Comparison of ENCODE assay signal across 16 cellular contexts in genomic region chr4:73693816-73694215, GRCh38. TPM values are rescaled to one million over a fixed set of nuclear protein-coding genes. Genes with fewer than 3 reads are reported as not detected.
DNase-seq lines count a peak whose midpoint lies in the region; ATAC-seq and TF ChIP-seq lines count a peak whose summit lies in the region.
"Had no signal": no experiment of that assay in that cellular context is flagged by ENCODE, and none has a peak within 500 bp of the region (broad histone marks: within the 10 kb centered on the region; RNA-seq: fewer than 3 reads in every experiment).

No MANE protein-coding gene starts in this region.

- H3K36me3 ChIP-seq in Loucy (ENCODE audit: insufficient read depth, low read length) = no peaks in the 10 kb centered on the region
- H3K36me3 ChIP-seq in adipocyte (ENCODE audit: control insufficient read depth, insufficient read depth, low read length, severe bottlenecking) = no peaks in the 10 kb centered on the region
- no peaks in the 10 kb centered on the region for H3K36me3 ChIP-seq in neural cell (ENCODE audit: insufficient read depth, low read length)
- no peaks in the 10 kb centered on the region for H3K36me3 ChIP-seq in gastrocnemius medialis
- H3K36me3 ChIP-seq: BE2C had no signal

- no peak overlapping the region for H3K4me3 ChIP-seq in Loucy (ENCODE audit: low read length, poor library complexity, severe bottlenecking)
- H3K4me3 ChIP-seq in adipocyte (ENCODE audit: low read length) = no peak overlapping the region
- no peak overlapping the region for H3K4me3 ChIP-seq in neural cell (ENCODE audit: low read length)
- no peak overlapping the region for H3K4me3 ChIP-seq in gastrocnemius medialis
- no peak overlapping the region for H3K4me3 ChIP-seq in coronary artery

- no peaks in the 10 kb centered on the region for H3F3A ChIP-seq in Loucy (ENCODE audit: low read depth)
- no peaks in the 10 kb centered on the region for H3F3A ChIP-seq in neural cell (ENCODE audit: insufficient read depth, low read length, poor library complexity, severe bottlenecking)

- no peak for TF ChIP-seq POLR2A in gastrocnemius medialis (IDR thresholded peaks at IDR 0.05)

- H3K9me2 ChIP-seq in Loucy (replicated peaks; ENCODE audit: low read depth, low read length) (no peaks in the 10 kb centered on the region), neural cell (ENCODE audit: insufficient read depth, low read length) (no peaks in the 10 kb centered on the region)

- no peak for TF ChIP-seq RAD21 in neural cell (conservative IDR thresholded peaks at IDR 0.05)

- ATAC-seq in gastrocnemius medialis = no peak
- no peak for ATAC-seq in HG03097 (IDR thresholded peaks at IDR 0.05; ENCODE audit: low FRiP score, unreplicated experiment)

- in situ Hi-C loops in gastrocnemius medialis (cut with MboI; ENCODE audit: low sequenced_read_pairs in 4 of 4) = no loop called here

- H4K20me1 ChIP-seq in Loucy (ENCODE audit: insufficient read depth, low read length, poor library complexity, severe bottlenecking) (no peaks in the 10 kb centered on the region), neural cell (ENCODE audit: insufficient read depth) (no peaks in the 10 kb centered on the region)

- H2AFZ ChIP-seq in Loucy (ENCODE audit: low read length) = peak overlapping the region; percentile 61
- no peak overlapping the region for H2AFZ ChIP-seq in neural cell (ENCODE audit: low read depth, low read length)

- H3K27me3 ChIP-seq in Loucy (ENCODE audit: insufficient read depth, low read length, poor library complexity, severe bottlenecking) (no peaks in the 10 kb centered on the region), adipocyte (replicated peaks; ENCODE audit: control insufficient read depth, insufficient read depth, low read length) (no peaks in the 10 kb centered on the region), neural cell (ENCODE audit: insufficient read depth, low read depth, low read length) (no peaks in the 10 kb centered on the region), gastrocnemius medialis (no peaks in the 10 kb centered on the region)
- H3K27me3 ChIP-seq: BE2C had no signal

- DNase-seq in adipocyte (ENCODE audit: low read depth) (peak; percentile 58), mucosa of gallbladder (ENCODE audit: low spot score) (no peak), gastrocnemius medialis (no peak), coronary artery (ENCODE audit: low spot score) (no peak)
- DNase-seq: ACHN; BE2C; C1 segment of cervical spinal cord; CD4-positive, CD25-positive, alpha-beta regulatory T cell; CD8-positive, alpha-beta memory T cell; COR-L47; GF-D8; H9 had no signal

- H3K4me1 ChIP-seq in Loucy (ENCODE audit: insufficient read depth, low read length, poor library complexity, severe bottlenecking) (peaks cover 8% of the 10 kb centered on the region), adipocyte (ENCODE audit: control insufficient read depth, insufficient read depth, low read length) (peaks cover 14% of the 10 kb centered on the region), gastrocnemius medialis (peaks cover 8 to 12% of the 10 kb centered on the region in 2 donors)
- H3K4me1 ChIP-seq: BE2C had no signal

- H3K4me2 ChIP-seq in Loucy (ENCODE audit: low read depth, low read length, poor library complexity, severe bottlenecking) = no peak overlapping the region
- H3K4me2 ChIP-seq in neural cell (ENCODE audit: low read length) = no peak overlapping the region

- TF ChIP-seq CTCF in Loucy (conservative IDR thresholded peaks at IDR 0.05; ENCODE audit: low read length) (no peak), neural cell (IDR thresholded peaks at IDR 0.05; ENCODE audit: poor library complexity, severe bottlenecking) (no peak), gastrocnemius medialis (IDR thresholded peaks at IDR 0.05 in 4 of 5, conservative IDR thresholded peaks at IDR 0.05 in 1 of 5) (no peak), coronary artery (IDR thresholded peaks at IDR 0.05) (no peak)

- H3K27ac ChIP-seq in neural cell (ENCODE audit: low read length) (no peak overlapping the region), gastrocnemius medialis (no peak overlapping the region), coronary artery (no peak overlapping the region)

- H3K9me3 ChIP-seq in Loucy (ENCODE audit: insufficient read depth, low read depth, low read length) = no peaks in the 10 kb centered on the region
- no peaks in the 10 kb centered on the region for H3K9me3 ChIP-seq in adipocyte (ENCODE audit: control insufficient read depth, low read length)
- H3K9me3 ChIP-seq in neural cell (ENCODE audit: low read length) = no peaks in the 10 kb centered on the region
- no peaks in the 10 kb centered on the region for H3K9me3 ChIP-seq in gastrocnemius medialis
- H3K9me3 ChIP-seq: BE2C had no signal

- intact Hi-C loops in gastrocnemius medialis (cut with DNase I; ENCODE audit: low total_unique reads) = no loop called here

- peak; percentile 13 for TF ChIP-seq EP300 in neural cell (conservative IDR thresholded peaks at IDR 0.05; ENCODE audit: poor library complexity, severe bottlenecking)

- H3K79me2 ChIP-seq in Loucy (ENCODE audit: insufficient read depth, low read length) = no peaks in the 10 kb centered on the region
- H3K79me2 ChIP-seq in neural cell (replicated peaks; ENCODE audit: insufficient read depth, low read length) = no peaks in the 10 kb centered on the region

- H3K9ac ChIP-seq in Loucy (ENCODE audit: low read depth, low read length, poor library complexity, severe bottlenecking) (no peak overlapping the region), adipocyte (ENCODE audit: low read length) (no peak overlapping the region), neural cell (ENCODE audit: low read length) (no peak overlapping the region)

TF ChIP-seq in neural cell, 6 proteins besides CTCF, POLR2A, EP300 and RAD21:
- TF ChIP-seq MXI1 (conservative IDR thresholded peaks at IDR 0.05; ENCODE audit: poor library complexity, severe bottlenecking) (no peak), EZH2 (IDR thresholded peaks at IDR 0.05; ENCODE audit: borderline replicate concordance, insufficient read depth, low read length, poor library complexity, severe bottlenecking) (no peak), TAF1 (IDR thresholded peaks at IDR 0.05; ENCODE audit: low read depth) (no peak), SMC3 (conservative IDR thresholded peaks at IDR 0.05; ENCODE audit: poor library complexity) (no peak), REST (IDR thresholded peaks at IDR 0.05; ENCODE audit: borderline replicate concordance) (no peak), POLR2AphosphoS5 (IDR thresholded peaks at IDR 0.05) (no peak)

RNA-seq across cellular contexts. Expression of gene CXCL8, which starts 46.6 kb away (rescaled TPM):
- polyA plus RNA-seq in neural cell = not detected in 2 replicates
- not detected in 2 replicates for polyA minus RNA-seq in neural cell
- total RNA-seq in mucosa of gallbladder (0.92 TPM), gastrocnemius medialis (1 to 10 TPM in 2 of 4 donors, under 1 TPM in 2; 0.22 to 1.9 (median 1.3) TPM)
- total RNA-seq: H1, H9 had no signal
- polyA plus RNA-seq: CD8-positive, alpha-beta memory T cell; H1 had no signal
